Comparison of ENCODE assay signal across 11 cellular contexts in the genomic region with DNA sequence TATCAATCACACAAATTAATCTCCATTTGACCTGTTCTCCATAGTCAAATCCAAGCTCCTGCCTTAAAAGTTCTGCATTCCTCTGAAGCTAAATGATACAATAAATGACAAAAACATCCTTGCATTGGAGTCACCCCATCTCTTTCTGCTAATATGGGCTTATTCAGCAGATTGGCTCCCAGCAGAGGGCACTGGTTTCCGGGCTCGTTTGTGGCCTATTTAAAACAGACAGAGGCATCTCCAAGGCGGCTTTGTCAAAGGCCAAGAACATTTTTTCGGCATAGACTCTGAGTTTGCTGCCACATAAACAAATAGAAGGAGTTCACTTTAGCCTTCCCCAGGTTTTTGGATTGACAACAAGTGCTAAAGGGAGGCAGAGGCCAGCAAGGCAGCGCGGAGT.
DNase-seq lines count a peak whose midpoint lies in the region; TF ChIP-seq lines count a peak whose summit lies in the region.
"Had no signal": no experiment of that assay in that cellular context is flagged by ENCODE, and none has a peak within 500 bp of the region (broad histone marks: within the 10 kb centered on the region; RNA-seq: fewer than 3 reads in every experiment).

No MANE protein-coding gene starts in this region.

- H3K27ac ChIP-seq in smooth muscle cell (ENCODE audit: low read depth) (no peak overlapping the region), esophagus squamous epithelium (no peak overlapping the region)

- no peaks in the 10 kb centered on the region for H3F3A ChIP-seq in smooth muscle cell (ENCODE audit: low read depth)

- in situ Hi-C loops in SK-MEL-5 (cut with HindIII; ENCODE audit: low pct_unique_long_range_greater_than_20kb, low sequenced_read_pairs): no loop called here

- no peaks in the 10 kb centered on the region for H3K4me1 Mint-ChIP-seq in activated naive CD4-positive, alpha-beta T cell treated with anti-CD3 and anti-CD28 coated beads, Interleukin-2, amount 10 ng/mL, durations not matched to agents 7 days and 5 days
- H3K4me1 Mint-ChIP-seq: activated CD4-positive, alpha-beta T cell treated with anti-CD3 and anti-CD28 coated beads for 36 hours; central memory CD8-positive, alpha-beta T cell; memory B cell had no signal

- no peak overlapping the region for H3K4me3 Mint-ChIP-seq in activated naive CD4-positive, alpha-beta T cell treated with anti-CD3 and anti-CD28 coated beads, Interleukin-2, amount 10 ng/mL, durations not matched to agents 7 days and 5 days
- H3K4me3 Mint-ChIP-seq: activated CD4-positive, alpha-beta T cell treated with anti-CD3 and anti-CD28 coated beads for 36 hours; central memory CD8-positive, alpha-beta T cell; memory B cell had no signal

- H3K27me3 ChIP-seq in smooth muscle cell (ENCODE audit: low read depth) (no peaks in the 10 kb centered on the region), esophagus squamous epithelium (no peaks in the 10 kb centered on the region)

- H2AFZ ChIP-seq in smooth muscle cell (ENCODE audit: low read depth): no peak overlapping the region

- H3K36me3 Mint-ChIP-seq in activated naive CD4-positive, alpha-beta T cell treated with anti-CD3 and anti-CD28 coated beads, Interleukin-2, amount 10 ng/mL, durations not matched to agents 7 days and 5 days: no peaks in the 10 kb centered on the region
- H3K36me3 Mint-ChIP-seq: memory B cell had no signal

- intact Hi-C loops in esophagus squamous epithelium (cut with DNase I): no loop called here

- no peaks in the 10 kb centered on the region for H3K79me2 ChIP-seq in smooth muscle cell (ENCODE audit: low read depth)

- 61% methylated on average over 6 of the region's 6 CpGs for WGBS in smooth muscle cell (ENCODE audit: low lambda C conversion rate)
- WGBS in esophagus squamous epithelium, 2 donors: 33 to 51% methylated on average over 4 to 6 of the region's 6 CpGs

- H3K9me3 Mint-ChIP-seq in activated naive CD4-positive, alpha-beta T cell treated with anti-CD3 and anti-CD28 coated beads, Interleukin-2, amount 10 ng/mL, durations not matched to agents 7 days and 5 days: no peaks in the 10 kb centered on the region
- H3K9me3 Mint-ChIP-seq: central memory CD8-positive, alpha-beta T cell had no signal

- peak; percentile 56 for TF ChIP-seq CTCF in fibroblast of pulmonary artery (IDR thresholded peaks at IDR 0.05; ENCODE audit: low read length, missing control alignments)
- peak; percentile 28 for TF ChIP-seq CTCF in smooth muscle cell (IDR thresholded peaks at IDR 0.05; ENCODE audit: borderline replicate concordance, insufficient read depth, poor library complexity, severe bottlenecking)
- TF ChIP-seq CTCF in esophagus squamous epithelium (IDR thresholded peaks at IDR 0.05): no peak

- H4K20me1 ChIP-seq in smooth muscle cell (ENCODE audit: low read depth): no peaks in the 10 kb centered on the region

- no peak overlapping the region for H3K9ac ChIP-seq in smooth muscle cell (ENCODE audit: low read depth)

- TF ChIP-seq POLR2A in esophagus squamous epithelium (IDR thresholded peaks at IDR 0.05): no peak

- H3K27me3 Mint-ChIP-seq in activated naive CD4-positive, alpha-beta T cell treated with anti-CD3 and anti-CD28 coated beads, Interleukin-2, amount 10 ng/mL, durations not matched to agents 7 days and 5 days: peaks cover 6% of the 10 kb centered on the region
- H3K27me3 Mint-ChIP-seq: activated CD4-positive, alpha-beta T cell treated with anti-CD3 and anti-CD28 coated beads for 36 hours had no signal

- no peak overlapping the region for H3K27ac Mint-ChIP-seq in activated naive CD4-positive, alpha-beta T cell treated with anti-CD3 and anti-CD28 coated beads, Interleukin-2, amount 10 ng/mL, durations not matched to agents 7 days and 5 days
- H3K27ac Mint-ChIP-seq: activated CD4-positive, alpha-beta T cell treated with anti-CD3 and anti-CD28 coated beads for 36 hours; memory B cell had no signal

- H3K4me2 ChIP-seq in smooth muscle cell: no peak overlapping the region

- H3K36me3 ChIP-seq in smooth muscle cell (ENCODE audit: low read depth) (no peaks in the 10 kb centered on the region), esophagus squamous epithelium (no peaks in the 10 kb centered on the region)

- DNase-seq in H4 (ENCODE audit: low spot score) (peak; percentile 25), SK-MEL-5 (ENCODE audit: low read depth, low spot score) (peak; percentile 46), fibroblast of pulmonary artery (ENCODE audit: low read depth) (peak; percentile 58), smooth muscle cell (lab: John Stamatoyannopoulos, UW; ENCODE audit: unreplicated experiment) (no peak), esophagus squamous epithelium (lab: John Stamatoyannopoulos, UW) (no peak), globus pallidus (ENCODE audit: low spot score) (no peak)
- no peak for DNase-seq in activated naive CD4-positive, alpha-beta T cell treated with anti-CD3 and anti-CD28 coated beads, Interleukin-2, amount 10 ng/mL, durations not matched to agents 7 days and 5 days
- DNase-seq: activated CD4-positive, alpha-beta T cell treated with anti-CD3 and anti-CD28 coated beads for 36 hours; NCI-H187 had no signal

- H3K9me3 ChIP-seq in smooth muscle cell (replicated peaks; ENCODE audit: low read depth): no peaks in the 10 kb centered on the region
- H3K9me3 ChIP-seq in esophagus squamous epithelium: no peaks in the 10 kb centered on the region

- no peak overlapping the region for H3K4me3 ChIP-seq in fibroblast of pulmonary artery (replicated peaks; ENCODE audit: low read depth, low read length)
- H3K4me3 ChIP-seq in smooth muscle cell: no peak overlapping the region
- H3K4me3 ChIP-seq in esophagus squamous epithelium: no peak overlapping the region

- H3K4me1 ChIP-seq in smooth muscle cell (ENCODE audit: low read depth) (no peaks in the 10 kb centered on the region), esophagus squamous epithelium (no peaks in the 10 kb centered on the region)

- CTCF ChIA-PET in activated naive CD4-positive, alpha-beta T cell treated with anti-CD3 and anti-CD28 coated beads, Interleukin-2, amount 10 ng/mL, durations not matched to agents 7 days and 5 days (lab: Charles Lee): no interaction called here

Comparison
In these comparisons a context has a peak if more than half of its experiments do, and no peak if none do; other contexts are left out.
1. DNase-seq: peak in H4 (single experiment), SK-MEL-5 (single experiment) and fibroblast of pulmonary artery (single experiment); none in smooth muscle cell (single experiment), esophagus squamous epithelium (single experiment), globus pallidus (single experiment) and activated naive CD4-positive, alpha-beta T cell treated with anti-CD3 and anti-CD28 coated beads, Interleukin-2, amount 10 ng/mL, durations not matched to agents 7 days and 5 days (single experiment).
2. CTCF ChIP-seq: peak in fibroblast of pulmonary artery (single experiment) and smooth muscle cell (single experiment); none in esophagus squamous epithelium (0 of 6).